In genomic region chr1:59455206-59455605, GRCh38 we compare ENCODE assay signal across 1 cellular context.
TF ChIP-seq lines count a peak whose summit lies in the region.

No MANE protein-coding gene starts in this region.

TF ChIP-seq in GM23338, 12 proteins besides CTCF, POLR2A, EP300 and RAD21 (continued from another document):
- no peak for TF ChIP-seq REST (IDR thresholded peaks at IDR 0.05; ENCODE audit: unreplicated experiment)
- TF ChIP-seq ZNF462 (CRISPR knock-in tag; IDR thresholded peaks at IDR 0.05), result no peak
- no peak for TF ChIP-seq NANOG (IDR thresholded peaks at IDR 0.05; ENCODE audit: borderline replicate concordance)
- no peak for TF ChIP-seq ZNF331 (CRISPR knock-in tag; IDR thresholded peaks at IDR 0.05; ENCODE audit: low read depth)
